In genomic region chr10:14953452-14954000, GRCh38 we compare ENCODE assay signal across 8 cellular contexts. TPM values are rescaled to one million over a fixed set of nuclear protein-coding genes. Genes with fewer than 3 reads are reported as not detected.
A peak's percentile ranks its signal among the peaks of the same experiment; 100 is the strongest.
DNase-seq lines count a peak whose midpoint lies in the region; ATAC-seq and TF ChIP-seq lines count a peak whose summit lies in the region.

No MANE protein-coding gene starts in this region.

- peaks cover 0 to 27% (median 5%) of the 10 kb centered on the region in 3 donors for H3K36me3 Mint-ChIP-seq in CD8-positive, alpha-beta memory T cell

- H3K27ac ChIP-seq in CD8-positive, alpha-beta memory T cell (ENCODE audit: low read depth, low read length) = peak overlapping the region; percentile 78
- H3K27ac ChIP-seq in SJSA1 = peak overlapping the region; percentile 70
- peak overlapping the region; percentile 81 for H3K27ac ChIP-seq in effector memory CD4-positive, alpha-beta T cell (ENCODE audit: insufficient read depth, low read length, poor library complexity, severe bottlenecking)
- peak overlapping the region; percentile 63 for H3K27ac ChIP-seq in mesodermal cell (ENCODE audit: low read depth, low read length, severe bottlenecking)
- H3K27ac ChIP-seq in upper lobe of right lung = peak overlapping the region; percentile 92

- peak overlapping the region; percentile 96 for H3K4me3 ChIP-seq in CD8-positive, alpha-beta memory T cell (ENCODE audit: low read length)
- H3K4me3 ChIP-seq in SJSA1 (peak overlapping the region; percentile 64), mesodermal cell (ENCODE audit: extremely low read depth, insufficient read depth, low read length, poor library complexity, severe bottlenecking) (peak overlapping the region; percentile 72), upper lobe of right lung (peak overlapping the region; percentile 73)
- H3K4me3 ChIP-seq in effector memory CD4-positive, alpha-beta T cell (ENCODE audit: insufficient read depth, low read depth, low read length, poor library complexity, severe bottlenecking) = peak overlapping the region; percentile 56

- H3K27ac Mint-ChIP-seq in CD8-positive, alpha-beta memory T cell = peak overlapping the region; percentile 90 to 99 (median 96)

- H3K27me3 Mint-ChIP-seq in CD8-positive, alpha-beta memory T cell = peaks cover 0 to 2% of the 10 kb centered on the region in 2 donors

- peaks cover 48 to 64% (median 59%) of the 10 kb centered on the region in 3 donors for H3K4me1 Mint-ChIP-seq in CD8-positive, alpha-beta memory T cell

- intact Hi-C loops in upper lobe of right lung (cut with DNase I) = no loop called here

- H3K27me3 ChIP-seq in CD8-positive, alpha-beta memory T cell (ENCODE audit: insufficient read depth, low read length, poor library complexity, severe bottlenecking) = no peaks in the 10 kb centered on the region
- H3K27me3 ChIP-seq in SJSA1 (replicated peaks) (no peaks in the 10 kb centered on the region), upper lobe of right lung (no peaks in the 10 kb centered on the region)
- H3K27me3 ChIP-seq in effector memory CD4-positive, alpha-beta T cell (replicated peaks; ENCODE audit: control insufficient read depth, insufficient read depth, low read length, poor library complexity, severe bottlenecking) = no peaks in the 10 kb centered on the region

- H3K36me3 ChIP-seq in CD8-positive, alpha-beta memory T cell (ENCODE audit: insufficient read depth, low read length) = no peaks in the 10 kb centered on the region
- H3K36me3 ChIP-seq in SJSA1 (peaks cover 31% of the 10 kb centered on the region), mesodermal cell (ENCODE audit: control insufficient read depth, insufficient read depth, low read length) (peaks cover 18% of the 10 kb centered on the region), upper lobe of right lung (no peaks in the 10 kb centered on the region)
- H3K36me3 ChIP-seq in effector memory CD4-positive, alpha-beta T cell (ENCODE audit: control insufficient read depth, insufficient read depth, low read length) = peaks cover 5% of the 10 kb centered on the region

- peak; percentile 32 for ATAC-seq in GM19025 (IDR thresholded peaks at IDR 0.05; ENCODE audit: low read depth, unreplicated experiment)
- peak; percentile 40 for ATAC-seq in HG03159 (IDR thresholded peaks at IDR 0.05; ENCODE audit: unreplicated experiment)
- peak; percentile 66 for ATAC-seq in upper lobe of right lung

- H3K9me3 ChIP-seq in CD8-positive, alpha-beta memory T cell (ENCODE audit: low read length) = no peaks in the 10 kb centered on the region
- H3K9me3 ChIP-seq in SJSA1 (replicated peaks) = no peaks in the 10 kb centered on the region
- H3K9me3 ChIP-seq in effector memory CD4-positive, alpha-beta T cell (ENCODE audit: control insufficient read depth, low read length) = no peaks in the 10 kb centered on the region
- no peaks in the 10 kb centered on the region for H3K9me3 ChIP-seq in mesodermal cell (ENCODE audit: control insufficient read depth, low read length)
- H3K9me3 ChIP-seq in upper lobe of right lung = no peaks in the 10 kb centered on the region

- DNase-seq in CD8-positive, alpha-beta memory T cell = peak in 1 of 5 donors; percentile 6
- peak; percentile 66 to 86 for DNase-seq in SJSA1 (ENCODE audit: low read depth in 1 of 2, low spot score in 2 of 2)
- no peak for DNase-seq in effector memory CD4-positive, alpha-beta T cell
- no peak for DNase-seq in upper lobe of right lung
- no peak for DNase-seq in stimulated activated CD4-positive, alpha-beta T cell treated with anti-CD3 and anti-CD28 coated beads, Interleukin-4, amount 100 ng/mL, for 1 hour

- CTCF ChIA-PET in CD8-positive, alpha-beta memory T cell (lab: Charles Lee) = interaction anchor here (0.8 to 1.0 kb wide), 2 partner anchors 11 to 22 kb away, joined by 3 read pairs; no protein-coding TSS in a partner anchor

- no peaks in the 10 kb centered on the region for H3K9me3 Mint-ChIP-seq in CD8-positive, alpha-beta memory T cell

- peaks cover 32% of the 10 kb centered on the region for H3K4me1 ChIP-seq in CD8-positive, alpha-beta memory T cell (ENCODE audit: insufficient read depth, low read length)
- H3K4me1 ChIP-seq in SJSA1 (replicated peaks) (peaks cover 14% of the 10 kb centered on the region), mesodermal cell (ENCODE audit: control insufficient read depth, insufficient read depth, low read length, poor library complexity, severe bottlenecking) (peaks cover 5% of the 10 kb centered on the region), upper lobe of right lung (peaks cover 11% of the 10 kb centered on the region)
- H3K4me1 ChIP-seq in effector memory CD4-positive, alpha-beta T cell (ENCODE audit: control insufficient read depth, insufficient read depth, low read length, poor library complexity, severe bottlenecking) = peaks cover 17% of the 10 kb centered on the region

- peak; percentile 28 for TF ChIP-seq CTCF in upper lobe of right lung (IDR thresholded peaks at IDR 0.05)

- peak overlapping the region; percentile 92 to 97 (median 93) for H3K4me3 Mint-ChIP-seq in CD8-positive, alpha-beta memory T cell

- WGBS in mesodermal cell (ENCODE audit: insufficient coverage in 2 of 2), 2 experiments = 0 to 2% methylated on average over 21 to 30 of the region's 31 CpGs

- POLR2A ChIA-PET in CD8-positive, alpha-beta memory T cell (lab: Charles Lee) = interaction anchor here (0.6 to 2.7 kb wide), 3 partner anchors 71 to 115 kb away, joined by 5 to 11 read pairs (median 9); partner anchors contain the start of genes CDNF, HSPA14, MSANTD7 and SUV39H2

RNA-seq across cellular contexts. Expression of gene DCLRE1C, which starts 0.4 kb away (rescaled TPM):
- total RNA-seq in CD8-positive, alpha-beta memory T cell = 10 to 100 TPM; 11.3 to 12.5 TPM
- polyA plus RNA-seq in CD8-positive, alpha-beta memory T cell = 28.4 TPM
- total RNA-seq in SJSA1 (2014; rRNA removed; shearing (Covaris generic)) = 15.9 and 17.2 TPM in 2 replicates
- 6.6 TPM for polyA plus RNA-seq in mesodermal cell (2013, experiment 1 of 2)
- polyA plus RNA-seq in mesodermal cell (2013, experiment 2 of 2) = 4.6 TPM
- total RNA-seq in upper lobe of right lung = 11.3 TPM

RNA-seq across cellular contexts. Expression of gene MEIG1, which starts 5.7 kb away (rescaled TPM):
- 1 to 10 TPM in 1 of 2 experiments, under 1 TPM in 1; 0.91 to 1.2 TPM for total RNA-seq in CD8-positive, alpha-beta memory T cell
- polyA plus RNA-seq in CD8-positive, alpha-beta memory T cell = 0.67 TPM
- not detected in 2 replicates for total RNA-seq in SJSA1 (2014; rRNA removed; shearing (Covaris generic))
- 1.1 TPM for polyA plus RNA-seq in mesodermal cell (2013, experiment 1 of 2)
- 1.0 TPM for polyA plus RNA-seq in mesodermal cell (2013, experiment 2 of 2)
- not detected for total RNA-seq in upper lobe of right lung

Comparison
In these comparisons a context has a peak if more than half of its experiments do, and no peak if none do; other contexts are left out.
1. DNase-seq: peak in SJSA1 (2 of 2); none in effector memory CD4-positive, alpha-beta T cell (0 of 3), upper lobe of right lung (single experiment) and stimulated activated CD4-positive, alpha-beta T cell treated with anti-CD3 and anti-CD28 coated beads, Interleukin-4, amount 100 ng/mL, for 1 hour (single experiment).
2. Peak in every context shown above with its lines, with median percentiles within 50 percentile points of each other: H3K27ac ChIP-seq, H3K4me3 ChIP-seq and ATAC-seq.